In genomic region chr13:60396008-60396782, GRCh38 we compare ENCODE assay signal across 8 cellular contexts. TPM values are rescaled to one million over a fixed set of nuclear protein-coding genes. Genes with fewer than 3 reads are reported as not detected.
DNase-seq lines count a peak whose midpoint lies in the region; ATAC-seq and TF ChIP-seq lines count a peak whose summit lies in the region.

No MANE protein-coding gene starts in this region.

- TF ChIP-seq CTCF in GM10248 (IDR thresholded peaks at IDR 0.05; ENCODE audit: control extremely low read depth, extremely low read depth, low read depth, missing control alignments) (no peak), SK-N-SH (IDR thresholded peaks at IDR 0.05) (no peak), glutamatergic neuron (IDR thresholded peaks at IDR 0.05; ENCODE audit: partially characterized antibody, unreplicated experiment) (no peak), osteoblast (IDR thresholded peaks at IDR 0.05; ENCODE audit: extremely low read depth, low read depth, low read length) (no peak), thoracic aorta (IDR thresholded peaks at IDR 0.05) (no peak)

- TF ChIP-seq EP300 in SK-N-SH (IDR thresholded peaks at IDR 0.05; ENCODE audit: borderline replicate concordance in 1 of 2, low read depth in 1 of 2, low read length in 1 of 2), result no peak

- POLR2A ChIA-PET in GM10248 (lab: Yijun Ruan, JAX), result no interaction called here
- POLR2A ChIA-PET in SK-N-SH (lab: Yijun Ruan, JAX), result interaction anchor here (0.9 to 1.1 kb wide), 3 partner anchors 33 to 755 kb away, joined by 3 to 4 read pairs (median 3); no protein-coding TSS in a partner anchor

- H3K36me3 Mint-ChIP-seq in activated naive CD4-positive, alpha-beta T cell treated with anti-CD3 and anti-CD28 coated beads, Interleukin-2, amount 50 U/mL, for 72 hours, result peaks cover 5 to 7% of the 10 kb centered on the region in 2 donors
- H3K36me3 Mint-ChIP-seq in glutamatergic neuron (ENCODE audit: unreplicated experiment), result no peaks in the 10 kb centered on the region

- CTCF ChIA-PET in GM10248 (lab: Yijun Ruan, JAX), result interaction anchor here (0.8 to 2.1 kb wide), 6 partner anchors 10 to 35 kb away, joined by 3 to 8 read pairs (median 7); no protein-coding TSS in a partner anchor
- CTCF ChIA-PET in SK-N-SH (lab: Yijun Ruan, JAX), result interaction anchor here (1.0 to 4.0 kb wide), 14 partner anchors 15 to 1134 kb away, joined by 3 to 14 read pairs (median 5); no protein-coding TSS in a partner anchor

- H3K27ac Mint-ChIP-seq in activated naive CD4-positive, alpha-beta T cell treated with anti-CD3 and anti-CD28 coated beads, Interleukin-2, amount 50 U/mL, for 72 hours, result peak overlapping the region; percentile 93 to 97
- H3K27ac Mint-ChIP-seq in glutamatergic neuron (ENCODE audit: unreplicated experiment), result peak overlapping the region; percentile 48

- no peaks in the 10 kb centered on the region for H3K9me2 ChIP-seq in SK-N-SH

- WGBS in SK-N-SH (ENCODE audit: low lambda C conversion rate), result 2% methylated on average over 20 of the region's 48 CpGs

- H4K20me1 ChIP-seq in SK-N-SH (ENCODE audit: insufficient read depth) (no peaks in the 10 kb centered on the region), osteoblast (ENCODE audit: insufficient read depth, low read length) (no peaks in the 10 kb centered on the region)

- H3K4me3 ChIP-seq in SK-N-SH (ENCODE audit: low read depth in 2 of 2, low read length in 1 of 2) (peak overlapping the region; percentile 78 to 89), osteoblast (ENCODE audit: insufficient read depth, low read length) (peak overlapping the region; percentile 77), thoracic aorta (peak overlapping the region; percentile 85)

- TF ChIP-seq RAD21 in SK-N-SH (IDR thresholded peaks at IDR 0.05; ENCODE audit: low read length), result no peak

- peak overlapping the region; percentile 89 for H3K9ac ChIP-seq in SK-N-SH

- peak; percentile 79 for ATAC-seq in HG02610 (IDR thresholded peaks at IDR 0.05; ENCODE audit: unreplicated experiment)
- ATAC-seq in activated naive CD4-positive, alpha-beta T cell treated with anti-CD3 and anti-CD28 coated beads, Interleukin-2, amount 50 U/mL, for 72 hours, result peak; percentile 86 to 90
- ATAC-seq in thoracic aorta (ENCODE audit: insufficient number of reproducible peaks, low FRiP score, low read depth), result peak; percentile 94

- DNase-seq in GM10248 (ENCODE audit: extremely low spot score), result peak; percentile 92
- peak; percentile 91 for DNase-seq in NCI-H1092 (lab: John Stamatoyannopoulos, UW)
- DNase-seq in SK-N-SH, result peak; percentile 93
- peak; percentile 83 to 93 for DNase-seq in activated naive CD4-positive, alpha-beta T cell treated with anti-CD3 and anti-CD28 coated beads, Interleukin-2, amount 50 U/mL, for 72 hours (ENCODE audit: low spot score in 2 of 2)
- DNase-seq in glutamatergic neuron, result peak; percentile 88
- peak; percentile 99 for DNase-seq in osteoblast (ENCODE audit: insufficient read length, low spot score, missing footprints)
- peak; percentile 51 for DNase-seq in thoracic aorta (ENCODE audit: low spot score)

- H3K9me3 Mint-ChIP-seq in activated naive CD4-positive, alpha-beta T cell treated with anti-CD3 and anti-CD28 coated beads, Interleukin-2, amount 50 U/mL, for 72 hours, result no peaks in the 10 kb centered on the region
- peaks cover 8% of the 10 kb centered on the region for H3K9me3 Mint-ChIP-seq in glutamatergic neuron (ENCODE audit: unreplicated experiment)

- no peaks in the 10 kb centered on the region for H3K9me3 ChIP-seq in SK-N-SH
- H3K9me3 ChIP-seq in osteoblast (ENCODE audit: low read depth, low read length), result no peaks in the 10 kb centered on the region
- no peaks in the 10 kb centered on the region for H3K9me3 ChIP-seq in thoracic aorta

- H3K27ac ChIP-seq in SK-N-SH (ENCODE audit: low read depth in 2 of 2, low read length in 1 of 2) (peak overlapping the region; percentile 93 to 97), osteoblast (ENCODE audit: low read depth, low read length) (peak overlapping the region; percentile 84), thoracic aorta (peak overlapping the region; percentile 91 to 96)

- H3K4me2 ChIP-seq in SK-N-SH (peak overlapping the region; percentile 99), osteoblast (ENCODE audit: insufficient read depth, low read length) (peak overlapping the region; percentile 98)

- peaks cover 10% of the 10 kb centered on the region for H3K4me1 Mint-ChIP-seq in glutamatergic neuron (ENCODE audit: low read depth, unreplicated experiment)

- H3K4me1 ChIP-seq in SK-N-SH (ENCODE audit: control insufficient read depth in 1 of 2, insufficient read depth in 2 of 2, low read depth in 1 of 2, low read length in 1 of 2) (peaks cover 3 to 8% of the 10 kb centered on the region in 2 experiments; a peak in 2 of 4 replicates), osteoblast (ENCODE audit: insufficient read depth, low read length) (peaks cover 24% of the 10 kb centered on the region), thoracic aorta (ENCODE audit: control insufficient read depth in 1 of 2, low read depth in 2 of 2) (peaks cover 12 to 25% of the 10 kb centered on the region in 2 donors)

- peak overlapping the region; percentile 96 for H3K4me3 Mint-ChIP-seq in glutamatergic neuron (ENCODE audit: unreplicated experiment)

- H3K79me2 ChIP-seq in SK-N-SH (ENCODE audit: insufficient read depth) (peaks cover 32% of the 10 kb centered on the region), osteoblast (ENCODE audit: insufficient read depth, low read length) (peaks cover 30% of the 10 kb centered on the region)

- H3K27me3 ChIP-seq in SK-N-SH (ENCODE audit: insufficient read depth) (no peaks in the 10 kb centered on the region), osteoblast (ENCODE audit: insufficient read depth, low read length) (no peaks in the 10 kb centered on the region), thoracic aorta (replicated peaks; ENCODE audit: insufficient read depth) (no peaks in the 10 kb centered on the region)

- H3F3A ChIP-seq in SK-N-SH (replicated peaks; ENCODE audit: insufficient read depth), result peaks cover 16% of the 10 kb centered on the region

- peaks cover 3% of the 10 kb centered on the region for H3K27me3 Mint-ChIP-seq in glutamatergic neuron (ENCODE audit: unreplicated experiment)

- no peaks in the 10 kb centered on the region for H3K36me3 ChIP-seq in SK-N-SH (replicated peaks in 1 of 2; ENCODE audit: control insufficient read depth in 1 of 2, insufficient read depth in 2 of 2, low read length in 1 of 2)
- H3K36me3 ChIP-seq in osteoblast (ENCODE audit: insufficient read depth, low read length), result no peaks in the 10 kb centered on the region
- no peaks in the 10 kb centered on the region for H3K36me3 ChIP-seq in thoracic aorta

- H2AFZ ChIP-seq in SK-N-SH (ENCODE audit: low read depth), result peak overlapping the region; percentile 89
- peak overlapping the region; percentile 99 for H2AFZ ChIP-seq in osteoblast (ENCODE audit: low read length)

TF ChIP-seq in SK-N-SH, 30 proteins besides CTCF, POLR2A, EP300 and RAD21 (continues in another document):
- TF ChIP-seq SMC3 (IDR thresholded peaks at IDR 0.05; ENCODE audit: low read depth, low read length), result no peak
- TF ChIP-seq JUND (IDR thresholded peaks at IDR 0.05), result no peak
- peak; percentile 81 for TF ChIP-seq ELF1 (IDR thresholded peaks at IDR 0.05)
- TF ChIP-seq NRF1 (IDR thresholded peaks at IDR 0.05; ENCODE audit: low read depth, low read length), result peak; percentile 76
- peak; percentile 78 for TF ChIP-seq USF1 (IDR thresholded peaks at IDR 0.05; ENCODE audit: borderline replicate concordance, low read depth)
- TF ChIP-seq RCOR1 (IDR thresholded peaks at IDR 0.05; ENCODE audit: low read length), result peak; percentile 24
- TF ChIP-seq TCF12 (IDR thresholded peaks at IDR 0.05), result no peak; the same call in 1 of the 2 replicates
- TF ChIP-seq NFIC (IDR thresholded peaks at IDR 0.05; ENCODE audit: borderline replicate concordance), result 0 out of 2 replicates have a peak, but pooled peaks have one; percentile 3
- TF ChIP-seq TEAD4 (IDR thresholded peaks at IDR 0.05; ENCODE audit: borderline replicate concordance, insufficient read depth), result 0 out of 2 replicates have a peak, but pooled peaks have one; percentile 21
- no peak for TF ChIP-seq PBX3 (IDR thresholded peaks at IDR 0.05)
- TF ChIP-seq FOXM1 (IDR thresholded peaks at IDR 0.05; ENCODE audit: low read depth), result no peak
- no peak; the same call in 1 of the 2 replicates for TF ChIP-seq USF2 (IDR thresholded peaks at IDR 0.05; ENCODE audit: borderline replicate concordance, low read depth, low read length)
- peak; percentile 43; the same call in 1 of the 2 replicates for TF ChIP-seq TAF1 (IDR thresholded peaks at IDR 0.05; ENCODE audit: borderline replicate concordance, low read depth, low read length)

RNA-seq across cellular contexts. Expression of gene TDRD3, which starts 0.8 kb away (rescaled TPM):
- 3.8 and 5.1 TPM in 2 replicates for polyA plus RNA-seq in SK-N-SH (2012; rRNA removed)
- polyA plus RNA-seq in SK-N-SH (2012; cell fraction: cytosol; rRNA removed), result 4.9 and 6.3 TPM in 2 replicates
- 4.7 and 10.2 TPM in 2 replicates for polyA plus RNA-seq in SK-N-SH (2012; cell fraction: nucleus; rRNA removed)
- total RNA-seq in activated naive CD4-positive, alpha-beta T cell treated with anti-CD3 and anti-CD28 coated beads, Interleukin-2, amount 50 U/mL, for 72 hours, result 10 to 100 TPM; 12.9 to 22.5 TPM
- 15.8 TPM for total RNA-seq in glutamatergic neuron (ENCODE audit: unreplicated experiment)
- 33.3 and 33.7 TPM in 2 replicates for total RNA-seq in osteoblast
- 10 to 100 TPM; 18.8 to 39.2 TPM for total RNA-seq in thoracic aorta

Comparison
In these comparisons a context has a peak if more than half of its experiments do, and no peak if none do; other contexts are left out.
1. Peak in every context shown above with its lines: DNase-seq, ATAC-seq, H3K4me3 ChIP-seq and H3K27ac ChIP-seq.